Comparison of ENCODE assay signal across 8 cellular contexts in genomic region chr1:204408074-204408507, GRCh38. TPM values are rescaled to one million over a fixed set of nuclear protein-coding genes. Genes with fewer than 3 reads are reported as not detected.
DNase-seq lines count a peak whose midpoint lies in the region; ATAC-seq and TF ChIP-seq lines count a peak whose summit lies in the region.

No MANE protein-coding gene starts in this region.

- H3K4me3 ChIP-seq in ovary: peak overlapping the region; percentile 86

- H3K4me1 Mint-ChIP-seq in activated naive CD4-positive, alpha-beta T cell treated with anti-CD3 and anti-CD28 coated beads, Interleukin-2, amount 10 ng/mL, durations not matched to agents 7 days and 5 days: peaks cover 30% of the 10 kb centered on the region

- TF ChIP-seq CTCF in ovary (IDR thresholded peaks at IDR 0.05): no peak

- H3K9me3 ChIP-seq in ovary: no peaks in the 10 kb centered on the region

- H3K27ac Mint-ChIP-seq in activated naive CD4-positive, alpha-beta T cell treated with anti-CD3 and anti-CD28 coated beads, Interleukin-2, amount 10 ng/mL, durations not matched to agents 7 days and 5 days: peak overlapping the region; percentile 77

- WGBS in ovary, 3 donors: 2 to 3% (median 3%) methylated on average over 2 of the region's 2 CpGs

- peak overlapping the region; percentile 98 for H3K4me3 Mint-ChIP-seq in activated naive CD4-positive, alpha-beta T cell treated with anti-CD3 and anti-CD28 coated beads, Interleukin-2, amount 10 ng/mL, durations not matched to agents 7 days and 5 days

- TF ChIP-seq POLR2A in ovary (IDR thresholded peaks at IDR 0.05): no peak

- H3K27me3 ChIP-seq in ovary: no peaks in the 10 kb centered on the region

- no peak for ATAC-seq in HG02870 (IDR thresholded peaks at IDR 0.05; ENCODE audit: unreplicated experiment)
- no peak for ATAC-seq in HG02981 (IDR thresholded peaks at IDR 0.05; ENCODE audit: unreplicated experiment)

- H3K9me3 Mint-ChIP-seq in activated naive CD4-positive, alpha-beta T cell treated with anti-CD3 and anti-CD28 coated beads, Interleukin-2, amount 10 ng/mL, durations not matched to agents 7 days and 5 days: no peaks in the 10 kb centered on the region

- no peaks in the 10 kb centered on the region for H3K27me3 Mint-ChIP-seq in activated naive CD4-positive, alpha-beta T cell treated with anti-CD3 and anti-CD28 coated beads, Interleukin-2, amount 10 ng/mL, durations not matched to agents 7 days and 5 days

- H3K4me1 ChIP-seq in ovary (ENCODE audit: insufficient read depth): peaks cover 3% of the 10 kb centered on the region

- peaks cover 55% of the 10 kb centered on the region for H3K36me3 Mint-ChIP-seq in activated naive CD4-positive, alpha-beta T cell treated with anti-CD3 and anti-CD28 coated beads, Interleukin-2, amount 10 ng/mL, durations not matched to agents 7 days and 5 days

- CTCF ChIA-PET in activated naive CD4-positive, alpha-beta T cell treated with anti-CD3 and anti-CD28 coated beads, Interleukin-2, amount 10 ng/mL, durations not matched to agents 7 days and 5 days (lab: Charles Lee): interaction anchor here (1.0 to 4.7 kb wide), 7 partner anchors 9 to 399 kb away, joined by 3 to 41 read pairs (median 5); no protein-coding TSS in a partner anchor

- H3K36me3 ChIP-seq in ovary: no peaks in the 10 kb centered on the region

- peak; percentile 54 for DNase-seq in NCI-H2196 (lab: John Stamatoyannopoulos, UW; ENCODE audit: unreplicated experiment)
- DNase-seq in NCI-H2196 treated with DMSO at 0.1 percent for 48 hours (lab: John Stamatoyannopoulos, UW; ENCODE audit: unreplicated experiment): no peak
- DNase-seq in NCI-H1105 treated with DMSO at 0.1 percent for 48 hours (lab: John Stamatoyannopoulos, UW): peak; percentile 75
- DNase-seq in activated naive CD4-positive, alpha-beta T cell treated with anti-CD3 and anti-CD28 coated beads, Interleukin-2, amount 10 ng/mL, durations not matched to agents 7 days and 5 days: no peak
- peak; percentile 56 to 92 (median 78) for DNase-seq in head of caudate nucleus
- DNase-seq in ovary: peak; percentile 66 to 80 (median 77)

- TF ChIP-seq EP300 in ovary (IDR thresholded peaks at IDR 0.05): no peak

- intact Hi-C loops in head of caudate nucleus (cut with DNase I): no loop called here
- intact Hi-C loops in ovary (cut with DNase I): no loop called here

- no peak overlapping the region for H3K27ac ChIP-seq in ovary

RNA-seq across cellular contexts. Expression of gene PPP1R15B, which starts 3.5 kb away (rescaled TPM):
- total RNA-seq in ovary: 10 to 100 TPM; 30.7 to 69.5 (median 49.5) TPM
- polyA plus RNA-seq in ovary: 10 to 100 TPM; 16.5 to 19.4 TPM

RNA-seq across cellular contexts. Expression of gene PLEKHA6, which starts 48.4 kb away (rescaled TPM):
- total RNA-seq in ovary: 10 to 100 TPM in 2 of 7 donors, 1 to 10 TPM in 5; 2.3 to 20.5 (median 9.3) TPM
- 1 to 10 TPM; 2.5 to 4.9 TPM for polyA plus RNA-seq in ovary

Comparison
In these comparisons a context has a peak if more than half of its experiments do, and no peak if none do; other contexts are left out.
1. DNase-seq: peak in NCI-H2196 (single experiment), NCI-H1105 treated with DMSO at 0.1 percent for 48 hours (single experiment), head of caudate nucleus (42 of 42) and ovary (5 of 5); none in NCI-H2196 treated with DMSO at 0.1 percent for 48 hours (single experiment) and activated naive CD4-positive, alpha-beta T cell treated with anti-CD3 and anti-CD28 coated beads, Interleukin-2, amount 10 ng/mL, durations not matched to agents 7 days and 5 days (single experiment).